Comparison of ENCODE assay signal across 9 cellular contexts in the genomic region with DNA sequence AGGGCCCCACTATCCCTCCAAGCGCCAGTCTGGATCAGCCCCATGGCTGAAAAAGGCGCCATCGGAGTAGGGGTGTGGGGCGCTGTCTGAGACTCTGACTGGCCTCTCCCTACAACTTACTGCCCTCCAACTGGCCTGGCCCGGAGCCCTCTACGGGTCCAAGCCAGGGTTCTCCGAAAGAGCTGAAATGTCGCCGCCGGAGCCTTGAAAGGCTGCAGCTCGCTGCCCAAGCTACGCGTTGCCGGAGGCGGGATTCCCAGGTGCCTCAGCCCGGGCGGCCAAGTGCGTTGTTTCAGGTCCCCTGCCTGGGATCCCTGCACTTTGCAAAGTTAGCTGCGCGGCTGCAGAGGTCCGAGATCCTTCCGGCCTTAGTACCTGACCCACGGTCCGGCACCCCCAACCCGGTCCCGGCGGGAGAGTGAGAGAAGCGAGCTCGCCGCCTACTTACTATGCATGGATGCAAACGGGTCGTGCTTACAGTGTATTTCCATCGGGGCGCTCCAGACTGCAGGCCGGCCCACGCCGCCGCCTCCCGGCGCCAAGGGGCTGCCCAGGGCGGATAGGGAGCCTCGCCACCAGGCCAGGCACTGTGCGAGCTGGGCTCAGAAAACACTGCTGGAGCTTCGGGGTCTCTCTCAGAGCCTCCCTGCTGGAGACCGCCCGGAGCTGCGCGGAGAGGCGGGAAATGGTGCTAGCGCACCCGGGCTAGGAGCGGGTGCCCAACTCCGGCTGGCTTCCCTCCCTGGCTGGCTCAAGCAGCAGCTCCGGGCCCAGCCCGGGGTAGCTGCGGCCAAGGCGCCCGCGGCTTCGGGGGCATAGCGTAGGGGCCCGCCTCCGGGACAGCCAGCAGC. TPM values are rescaled to one million over a fixed set of nuclear protein-coding genes. Genes with fewer than 3 reads are reported as not detected.
DNase-seq lines count a peak whose midpoint lies in the region; ATAC-seq and TF ChIP-seq lines count a peak whose summit lies in the region.
"Had no signal": no experiment of that assay in that cellular context is flagged by ENCODE, and none has a peak within 500 bp of the region (broad histone marks: within the 10 kb centered on the region; RNA-seq: fewer than 3 reads in every experiment).

No MANE protein-coding gene starts in this region.

- H3K9me3 Mint-ChIP-seq in Calu3 (ENCODE audit: low read depth, unreplicated experiment) (no peaks in the 10 kb centered on the region), GM23338 (peaks cover 3% of the 10 kb centered on the region; the same call in 1 of the 3 replicates)
- H3K9me3 Mint-ChIP-seq in activated T-helper 1 cell treated with anti-CD3 and anti-CD28 coated beads, Interleukin-12 subunit alpha, Interleukin-12 subunit beta, Interleukin-2, Interleukin-4 antibody, amounts not matched to agents 30 ng/mL and 10 ng/mL and 1 ng/mL, durations not matched to agents 14 hours and 24 hours and 36 hours: peaks cover 3% of the 10 kb centered on the region
- H3K9me3 Mint-ChIP-seq in naive thymus-derived CD8-positive, alpha-beta T cell: peaks cover 0 to 3% (median 0%) of the 10 kb centered on the region in 9 donors

- no peaks in the 10 kb centered on the region for H3K4me1 Mint-ChIP-seq in Calu3 (ENCODE audit: low read depth, unreplicated experiment)
- H3K4me1 Mint-ChIP-seq in GM23338: peaks cover 33% of the 10 kb centered on the region
- peaks cover 8% of the 10 kb centered on the region for H3K4me1 Mint-ChIP-seq in activated T-helper 1 cell treated with anti-CD3 and anti-CD28 coated beads, Interleukin-12 subunit alpha, Interleukin-12 subunit beta, Interleukin-2, Interleukin-4 antibody, amounts not matched to agents 30 ng/mL and 10 ng/mL and 1 ng/mL, durations not matched to agents 14 hours and 24 hours and 36 hours (ENCODE audit: low read depth)
- H3K4me1 Mint-ChIP-seq in naive thymus-derived CD8-positive, alpha-beta T cell: peaks cover 14 to 70% (median 46%) of the 10 kb centered on the region in 4 donors

- intact Hi-C loops in Calu3 (cut with micrococcal nuclease; ENCODE audit: unreplicated experiment): no loop called here
- intact Hi-C loops in activated T-helper 1 cell treated with anti-CD3 and anti-CD28 coated beads, Interleukin-12 subunit alpha, Interleukin-12 subunit beta, Interleukin-2, Interleukin-4 antibody, amounts not matched to agents 30 ng/mL and 10 ng/mL and 1 ng/mL, durations not matched to agents 14 hours and 24 hours and 36 hours (cut with micrococcal nuclease): loop anchor here (2.0 kb wide), 1 partner anchor 94 kb away; the partner anchor contains the start of gene ZCCHC7

- H3K27ac Mint-ChIP-seq in Calu3 (ENCODE audit: unreplicated experiment) (no peak overlapping the region), GM23338 (no peak overlapping the region)
- no peak overlapping the region for H3K27ac Mint-ChIP-seq in activated T-helper 1 cell treated with anti-CD3 and anti-CD28 coated beads, Interleukin-12 subunit alpha, Interleukin-12 subunit beta, Interleukin-2, Interleukin-4 antibody, amounts not matched to agents 30 ng/mL and 10 ng/mL and 1 ng/mL, durations not matched to agents 14 hours and 24 hours and 36 hours
- H3K27ac Mint-ChIP-seq in naive thymus-derived CD8-positive, alpha-beta T cell: peak overlapping the region in 2 of 10 donors; percentile 10 to 66

- POLR2A ChIA-PET in naive thymus-derived CD8-positive, alpha-beta T cell (lab: Charles Lee): interaction anchor here (0.9 kb wide), 1 partner anchor 120 kb away, joined by 3 read pairs; no protein-coding TSS in a partner anchor

- no peaks in the 10 kb centered on the region for H3K79me2 ChIP-seq in GM23338 (replicated peaks; ENCODE audit: insufficient read depth)

- no peak for TF ChIP-seq CTCF in Calu3 (IDR thresholded peaks at IDR 0.05; ENCODE audit: unreplicated experiment)
- TF ChIP-seq CTCF in GM23338 (conservative IDR thresholded peaks at IDR 0.05; ENCODE audit: low read depth in 2 of 2): no peak

- CTCF ChIA-PET in Calu3 (lab: Charles Lee): no interaction called here

- ATAC-seq in GM23338 (peak; percentile 18), HG02588 (IDR thresholded peaks at IDR 0.05; ENCODE audit: unreplicated experiment) (no peak)
- no peak for ATAC-seq in naive thymus-derived CD8-positive, alpha-beta T cell

- H3K9me2 ChIP-seq in GM23338 (ENCODE audit: insufficient read depth): no peaks in the 10 kb centered on the region

- H3K36me3 ChIP-seq in GM23338 (ENCODE audit: insufficient read depth): no peaks in the 10 kb centered on the region; the same call in 1 of the 2 replicates

- H3K27me3 ChIP-seq in GM23338 (ENCODE audit: insufficient read depth): peaks cover 98% of the 10 kb centered on the region

- BruUV-seq in Calu3 (replicated peaks; lab: Mats Ljungman, UMichigan): no TSS peak

- H4K20me1 ChIP-seq in GM23338 (replicated peaks; ENCODE audit: insufficient read depth): no peaks in the 10 kb centered on the region; the same call in none of the 2 replicates

- peaks cover 36% of the 10 kb centered on the region for H3K27me3 Mint-ChIP-seq in Calu3 (ENCODE audit: unreplicated experiment)
- H3K27me3 Mint-ChIP-seq in GM23338 (ENCODE audit: insufficient read depth, low read depth, poor library complexity): peaks cover 89% of the 10 kb centered on the region
- peaks cover 79% of the 10 kb centered on the region for H3K27me3 Mint-ChIP-seq in activated T-helper 1 cell treated with anti-CD3 and anti-CD28 coated beads, Interleukin-12 subunit alpha, Interleukin-12 subunit beta, Interleukin-2, Interleukin-4 antibody, amounts not matched to agents 30 ng/mL and 10 ng/mL and 1 ng/mL, durations not matched to agents 14 hours and 24 hours and 36 hours (ENCODE audit: insufficient read depth)
- peaks cover 46 to 97% (median 62%) of the 10 kb centered on the region in 5 donors for H3K27me3 Mint-ChIP-seq in naive thymus-derived CD8-positive, alpha-beta T cell

- H3F3A ChIP-seq in GM23338 (replicated peaks; ENCODE audit: low read depth): peaks cover 18% of the 10 kb centered on the region; the same call in 1 of the 2 replicates

- peak overlapping the region; percentile 38 for H3K4me3 Mint-ChIP-seq in Calu3 (ENCODE audit: low read depth, unreplicated experiment)
- H3K4me3 Mint-ChIP-seq in GM23338: peak overlapping the region; percentile 77
- H3K4me3 Mint-ChIP-seq in activated T-helper 1 cell treated with anti-CD3 and anti-CD28 coated beads, Interleukin-12 subunit alpha, Interleukin-12 subunit beta, Interleukin-2, Interleukin-4 antibody, amounts not matched to agents 30 ng/mL and 10 ng/mL and 1 ng/mL, durations not matched to agents 14 hours and 24 hours and 36 hours: peak overlapping the region; percentile 56
- H3K4me3 Mint-ChIP-seq in naive thymus-derived CD8-positive, alpha-beta T cell: peak overlapping the region; percentile 61 to 88 (median 79)

- peaks cover 45% of the 10 kb centered on the region for H3K4me1 ChIP-seq in GM23338 (ENCODE audit: insufficient read depth)

- peak overlapping the region; percentile 86 for H2AFZ ChIP-seq in GM23338

- no peak overlapping the region for H3K27ac ChIP-seq in GM23338 (ENCODE audit: low read depth)

- peak overlapping the region; percentile 93 for H3K4me2 ChIP-seq in GM23338

- H3K4me3 ChIP-seq in GM23338: peak overlapping the region; percentile 68

- H3K36me3 Mint-ChIP-seq in Calu3 (ENCODE audit: insufficient read depth, unreplicated experiment) (peaks cover 4% of the 10 kb centered on the region), GM23338 (ENCODE audit: low read depth) (peaks cover 2% of the 10 kb centered on the region; the same call in 1 of the 3 replicates)
- H3K36me3 Mint-ChIP-seq in activated T-helper 1 cell treated with anti-CD3 and anti-CD28 coated beads, Interleukin-12 subunit alpha, Interleukin-12 subunit beta, Interleukin-2, Interleukin-4 antibody, amounts not matched to agents 30 ng/mL and 10 ng/mL and 1 ng/mL, durations not matched to agents 14 hours and 24 hours and 36 hours (ENCODE audit: low read depth): no peaks in the 10 kb centered on the region
- H3K36me3 Mint-ChIP-seq in naive thymus-derived CD8-positive, alpha-beta T cell: peaks cover 0 to 6% (median 6%) of the 10 kb centered on the region in 3 donors

- DNase-seq in Calu3 (no peak), GM23338 (ENCODE audit: low spot score) (peak; percentile 70), superior temporal gyrus (ENCODE audit: extremely low spot score) (no peak), HCEC 1CT (no peak), NCI-H1048 (lab: John Stamatoyannopoulos, UW) (no peak)
- no peak for DNase-seq in activated T-helper 1 cell treated with anti-CD3 and anti-CD28 coated beads, Interleukin-12 subunit alpha, Interleukin-12 subunit beta, Interleukin-2, Interleukin-4 antibody, amounts not matched to agents 30 ng/mL and 10 ng/mL and 1 ng/mL, durations not matched to agents 14 hours and 24 hours and 36 hours (ENCODE audit: low spot score)
- no peak for DNase-seq in naive thymus-derived CD8-positive, alpha-beta T cell

TF ChIP-seq in GM23338, 12 proteins besides CTCF, POLR2A, EP300 and RAD21 (continues in another document):
- peak; percentile 91 for TF ChIP-seq EZH2 (IDR thresholded peaks at IDR 0.05; ENCODE audit: low read depth, unreplicated experiment)

RNA-seq across cellular contexts. Expression of gene PAX5, which starts 7.8 kb away (rescaled TPM):
- not detected in 2 replicates for total RNA-seq in Calu3 (2022)
- 0.17 and 0.27 TPM in 2 replicates for total RNA-seq in GM23338 (2014; rRNA removed; shearing (Covaris generic))
- polyA plus RNA-seq in GM23338 (2016; fragmentation: Nextera tagmentation; extraction: Ambion mirVana): 0.30 and 0.60 TPM in 2 replicates
- total RNA-seq in activated T-helper 1 cell treated with anti-CD3 and anti-CD28 coated beads, Interleukin-12 subunit alpha, Interleukin-12 subunit beta, Interleukin-2, Interleukin-4 antibody, amounts not matched to agents 30 ng/mL and 10 ng/mL and 1 ng/mL, durations not matched to agents 14 hours and 24 hours and 36 hours: 0.32 and 0.39 TPM in 2 replicates
- total RNA-seq in naive thymus-derived CD8-positive, alpha-beta T cell: 1 to 10 TPM; 8.5 to 8.7 TPM
- under 1 TPM in 1 of 3 donors, not detected in 2; 0.12 TPM for polyA plus RNA-seq in naive thymus-derived CD8-positive, alpha-beta T cell
- total RNA-seq: fibroblast of villous mesenchyme had no signal
